Comparison of ENCODE assay signal across 17 cellular contexts in genomic region chr14:92501891-92502351, GRCh38. TPM values are rescaled to one million over a fixed set of nuclear protein-coding genes. Genes with fewer than 3 reads are reported as not detected.
DNase-seq lines count a peak whose midpoint lies in the region; ATAC-seq and TF ChIP-seq lines count a peak whose summit lies in the region.
"Had no signal": no experiment of that assay in that cellular context is flagged by ENCODE, and none has a peak within 500 bp of the region (broad histone marks: within the 10 kb centered on the region; RNA-seq: fewer than 3 reads in every experiment).

No MANE protein-coding gene starts in this region.

- H3K36me3 ChIP-seq in GM23248 (ENCODE audit: low read depth): no peaks in the 10 kb centered on the region
- no peaks in the 10 kb centered on the region for H3K36me3 ChIP-seq in RWPE2 (ENCODE audit: low read depth)
- H3K36me3 ChIP-seq in fibroblast of lung (ENCODE audit: control insufficient read depth, insufficient read depth, low read length): no peaks in the 10 kb centered on the region

- no peaks in the 10 kb centered on the region for H3K9me2 ChIP-seq in GM23248 (ENCODE audit: insufficient read depth)

- no peak overlapping the region for H3K4me3 ChIP-seq in GM23248
- no peak overlapping the region for H3K4me3 ChIP-seq in RWPE2 (ENCODE audit: severe bottlenecking)
- H3K4me3 ChIP-seq in fibroblast of lung (replicated peaks in 1 of 4; ENCODE audit: control extremely low read depth in 1 of 4, insufficient read depth in 1 of 4, low read depth in 3 of 4, low read length in 4 of 4): no peak overlapping the region
- H3K4me3 ChIP-seq: psoas muscle had no signal

- H3K9me3 ChIP-seq in GM23248 (ENCODE audit: low read depth) (no peaks in the 10 kb centered on the region), RWPE2 (ENCODE audit: severe bottlenecking) (no peaks in the 10 kb centered on the region), fibroblast of lung (ENCODE audit: control insufficient read depth, insufficient read depth, low read depth, low read length) (no peaks in the 10 kb centered on the region)
- H3K9me3 ChIP-seq: psoas muscle had no signal

- H3K9ac ChIP-seq in GM23248 (no peak overlapping the region), fibroblast of lung (ENCODE audit: insufficient read depth, low read length) (no peak overlapping the region)

- DNase-seq in GM23248 (peak; percentile 87), RWPE2 (ENCODE audit: low spot score) (peak; percentile 15), fibroblast of lung (ENCODE audit: low read depth in 2 of 2) (peak; percentile 58 to 85), stromal cell of bone marrow (ENCODE audit: low read depth) (peak; percentile 70), NCI-H187 (lab: John Stamatoyannopoulos, UW) (no peak)
- DNase-seq in stimulated activated naive CD4-positive, alpha-beta T cell (lab: John Stamatoyannopoulos, UW): no peak
- DNase-seq: activated B cell treated with CpG ODN at 0.5 μM for 24 hours; activated CD8-positive, alpha-beta memory T cell treated with anti-CD3 and anti-CD28 coated beads, Interleukin-2, amount 50 U/mL, for 4 hours; activated naive CD4-positive, alpha-beta T cell treated with anti-CD3 and anti-CD28 coated beads, Interleukin-2, amount 50 U/mL, for 16 hours; DND-41; NCI-H774; psoas muscle; substantia nigra; T-cell had no signal

- no peaks in the 10 kb centered on the region for H3K27me3 ChIP-seq in GM23248 (replicated peaks; ENCODE audit: insufficient read depth)
- H3K27me3 ChIP-seq in RWPE2 (ENCODE audit: insufficient read depth, poor library complexity, severe bottlenecking): no peaks in the 10 kb centered on the region
- no peaks in the 10 kb centered on the region for H3K27me3 ChIP-seq in fibroblast of lung (ENCODE audit: control insufficient read depth, insufficient read depth, low read length)

- H2AFZ ChIP-seq in GM23248 (no peak overlapping the region), fibroblast of lung (ENCODE audit: low read length) (no peak overlapping the region)

- H3K27ac ChIP-seq in GM23248: peak overlapping the region; percentile 85
- H3K27ac ChIP-seq in RWPE2 (ENCODE audit: poor library complexity, severe bottlenecking): peak overlapping the region; percentile 83
- no peak overlapping the region for H3K27ac ChIP-seq in fibroblast of lung (ENCODE audit: insufficient read depth, low read length)
- H3K27ac ChIP-seq: psoas muscle had no signal

- ATAC-seq in RWPE2 (ENCODE audit: low read depth) (no peak), HG03139 (IDR thresholded peaks at IDR 0.05; ENCODE audit: unreplicated experiment) (no peak), HG02973 (IDR thresholded peaks at IDR 0.05; ENCODE audit: unreplicated experiment) (no peak)
- ATAC-seq: CD8-positive, alpha-beta T cell; psoas muscle; T-cell had no signal

- peaks cover 42% of the 10 kb centered on the region for H3F3A ChIP-seq in GM23248 (ENCODE audit: insufficient read depth)

- H3K4me2 ChIP-seq in GM23248 (ENCODE audit: unreplicated experiment) (peak overlapping the region; percentile 21), fibroblast of lung (ENCODE audit: extremely low read depth, insufficient read depth, low read length) (no peak overlapping the region)

- WGBS in GM23248 (ENCODE audit: low coverage in 1 of 2, low lambda C conversion rate in 2 of 2, missing lambda C conversion rate in 2 of 2), 2 experiments: 15 to 17% methylated on average over 5 of the region's 5 CpGs

- no peaks in the 10 kb centered on the region for H4K20me1 ChIP-seq in GM23248 (ENCODE audit: insufficient read depth)
- H4K20me1 ChIP-seq in fibroblast of lung (ENCODE audit: control insufficient read depth, extremely low read depth, insufficient read depth, low read length): no peaks in the 10 kb centered on the region

- H3K79me2 ChIP-seq in GM23248 (ENCODE audit: insufficient read depth) (no peaks in the 10 kb centered on the region), fibroblast of lung (ENCODE audit: control insufficient read depth, insufficient read depth, low read length) (no peaks in the 10 kb centered on the region)

- in situ Hi-C loops in GM23248 (cut with MboI): no loop called here

- H3K4me1 ChIP-seq in GM23248 (ENCODE audit: insufficient read depth) (peaks cover 41% of the 10 kb centered on the region), RWPE2 (ENCODE audit: insufficient read depth, poor library complexity, severe bottlenecking) (peaks cover 30% of the 10 kb centered on the region), fibroblast of lung (ENCODE audit: control insufficient read depth, extremely low read depth, insufficient read depth, low read length) (peaks cover 13% of the 10 kb centered on the region)

- TF ChIP-seq CTCF in RWPE2 (IDR thresholded peaks at IDR 0.05; ENCODE audit: poor library complexity, severe bottlenecking): no peak
- no peak for TF ChIP-seq CTCF in fibroblast of lung (conservative IDR thresholded peaks at IDR 0.05 in 1 of 2, IDR thresholded peaks at IDR 0.05 in 1 of 2; ENCODE audit: low read depth in 1 of 2, low read length in 2 of 2)

RNA-seq across cellular contexts. Expression of gene RIN3, which starts 11.7 kb away (rescaled TPM):
- total RNA-seq in GM23248 (2014; rRNA removed; shearing (Covaris generic)): 1.8 and 3.8 TPM in 2 replicates
- polyA plus RNA-seq in GM23248 (2016; fragmentation: Nextera tagmentation; extraction: Ambion mirVana) (7.0 and 7.7 TPM in 2 replicates), fibroblast of lung (9.2 and 10.2 TPM in 2 replicates)
- 5.4 and 8.9 TPM in 2 replicates for total RNA-seq in fibroblast of lung
- polyA plus RNA-seq in fibroblast of lung (2012): 22.7 and 24.7 TPM in 2 replicates
- 32.9 and 48.0 TPM in 2 replicates for polyA minus RNA-seq in fibroblast of lung (ENCODE audit: low replicate concordance)

Comparison
In these comparisons a context has a peak if more than half of its experiments do, and no peak if none do; other contexts are left out.
1. DNase-seq: peak in GM23248 (single experiment), RWPE2 (single experiment), fibroblast of lung (2 of 2) and stromal cell of bone marrow (single experiment); none in NCI-H187 (0 of 2) and stimulated activated naive CD4-positive, alpha-beta T cell (0 of 6).